Comparison of ENCODE assay signal across 15 cellular contexts in the genomic region with DNA sequence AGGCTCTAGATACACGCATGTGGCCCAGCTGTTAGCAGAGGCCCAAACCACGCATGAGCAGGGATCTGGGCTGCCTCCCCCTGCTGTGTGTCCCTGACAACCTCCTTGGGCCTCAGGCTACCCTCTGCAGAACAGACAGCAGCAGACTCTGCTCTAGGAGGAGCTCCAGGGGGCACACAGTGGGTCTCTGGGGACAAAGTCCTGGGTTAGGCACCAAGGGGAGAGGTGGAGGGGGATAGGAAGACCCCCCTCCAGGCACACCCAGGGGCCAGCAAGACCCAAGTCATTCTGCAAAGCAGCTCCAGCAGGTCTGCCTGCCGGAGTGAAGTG. TPM values are rescaled to one million over a fixed set of nuclear protein-coding genes. Genes with fewer than 3 reads are reported as not detected.
DNase-seq lines count a peak whose midpoint lies in the region; ATAC-seq, FAIRE-seq and TF ChIP-seq lines count a peak whose summit lies in the region.
"Had no signal": no experiment of that assay in that cellular context is flagged by ENCODE, and none has a peak within 500 bp of the region (broad histone marks: within the 10 kb centered on the region; RNA-seq: fewer than 3 reads in every experiment).

No MANE protein-coding gene starts in this region.

- H3K9ac ChIP-seq in K562 (ENCODE audit: insufficient read depth in 1 of 2, low read depth in 2 of 2, low read length in 2 of 2), result 0 out of 4 replicates have a peak overlapping the region, but pooled peaks of 1 of the 2 experiments have one; percentile 4
- H3K9ac ChIP-seq: BLaER1 treated with 17β-estradiol and CSF1 and Interleukin-3, amounts not matched to agents 10 nM and 100 nM had no signal

- no peak for TF ChIP-seq RAD21 in K562 (CRISPR knock-in tag; conservative IDR thresholded peaks at IDR 0.05 in 1 of 2, IDR thresholded peaks at IDR 0.05 in 1 of 2)

- H3K9me3 ChIP-seq in K562 (replicated peaks; ENCODE audit: control insufficient read depth, insufficient read depth, low read depth, low read length), result peaks cover 8% of the 10 kb centered on the region
- peaks cover 6% of the 10 kb centered on the region for H3K9me3 ChIP-seq in osteoblast (ENCODE audit: low read depth, low read length)

- peaks cover 14 to 28% of the 10 kb centered on the region in 2 experiments; a peak in 4 of 5 replicates for H3K27me3 ChIP-seq in K562 (ENCODE audit: control insufficient read depth in 2 of 2, insufficient read depth in 2 of 2, low read length in 2 of 2)
- peaks cover 21% of the 10 kb centered on the region for H3K27me3 ChIP-seq in osteoblast (ENCODE audit: insufficient read depth, low read length)
- H3K27me3 ChIP-seq in GM23338 (ENCODE audit: insufficient read depth), result no peaks in the 10 kb centered on the region
- H3K27me3 ChIP-seq: BLaER1 treated with 17β-estradiol and CSF1 and Interleukin-3, amounts not matched to agents 10 nM and 100 nM had no signal

- no peak overlapping the region for H3K4me3 Mint-ChIP-seq in GM23338
- H3K4me3 Mint-ChIP-seq: CD4-positive, CD25-positive, alpha-beta regulatory T cell had no signal

- no peaks in the 10 kb centered on the region for H3K36me3 Mint-ChIP-seq in GM23338 (ENCODE audit: low read depth)
- H3K36me3 Mint-ChIP-seq: CD4-positive, CD25-positive, alpha-beta regulatory T cell had no signal

- FAIRE-seq in K562 (lab: Jason Lieb, UNC), result no peak
- FAIRE-seq: H54 had no signal

- no peaks in the 10 kb centered on the region for H3F3A ChIP-seq in GM23338 (replicated peaks; ENCODE audit: low read depth)

- no peak overlapping the region for H3K4me2 ChIP-seq in K562 (ENCODE audit: insufficient read depth, low read length)
- no peak overlapping the region for H3K4me2 ChIP-seq in osteoblast (ENCODE audit: insufficient read depth, low read length)
- H3K4me2 ChIP-seq in GM23338, result no peak overlapping the region
- H3K4me2 ChIP-seq: BLaER1 treated with 17β-estradiol and CSF1 and Interleukin-3, amounts not matched to agents 10 nM and 100 nM had no signal

- no peak overlapping the region for H3K27ac Mint-ChIP-seq in GM23338
- H3K27ac Mint-ChIP-seq: CD4-positive, CD25-positive, alpha-beta regulatory T cell had no signal

- peaks cover 24% of the 10 kb centered on the region for H3K4me1 Mint-ChIP-seq in GM23338
- H3K4me1 Mint-ChIP-seq: CD4-positive, CD25-positive, alpha-beta regulatory T cell had no signal

- H3K4me1 ChIP-seq in K562 (replicated peaks in 1 of 2; ENCODE audit: control insufficient read depth in 2 of 2, insufficient read depth in 2 of 2, low read length in 2 of 2) (peaks cover 0 to 7% of the 10 kb centered on the region in 2 experiments; a peak in 2 of 5 replicates), osteoblast (ENCODE audit: insufficient read depth, low read length) (no peaks in the 10 kb centered on the region), GM23338 (ENCODE audit: insufficient read depth) (no peaks in the 10 kb centered on the region; the same call in 1 of the 2 replicates)

- H3K9me2 ChIP-seq in GM23338 (ENCODE audit: insufficient read depth), result no peaks in the 10 kb centered on the region

- intact Hi-C loops in K562 (cut with micrococcal nuclease), result no loop called here

- H2AFZ ChIP-seq in K562 (ENCODE audit: low read depth, low read length), result no peak overlapping the region
- H2AFZ ChIP-seq in osteoblast (ENCODE audit: low read length), result no peak overlapping the region
- no peak overlapping the region for H2AFZ ChIP-seq in GM23338

- H3K79me2 ChIP-seq in K562 (ENCODE audit: control insufficient read depth, insufficient read depth, low read length) (no peaks in the 10 kb centered on the region), osteoblast (ENCODE audit: insufficient read depth, low read length) (no peaks in the 10 kb centered on the region), GM23338 (replicated peaks; ENCODE audit: insufficient read depth) (no peaks in the 10 kb centered on the region)

- DNase-seq in NCI-H345 (lab: John Stamatoyannopoulos, UW) (peak; percentile 35), NCI-H345 treated with DMSO at 0.1 percent for 48 hours (lab: John Stamatoyannopoulos, UW; ENCODE audit: unreplicated experiment) (no peak), NCI-H1417 (lab: John Stamatoyannopoulos, UW) (peak in 2 of 3 experiments; percentile 80 to 83), K562 (ENCODE audit: extremely low read depth in 1 of 4, low spot score in 3 of 4) (no peak), osteoblast (ENCODE audit: insufficient read length, low spot score, missing footprints) (peak; percentile 78), activated T-cell treated with anti-CD3 and anti-CD28 coated beads for 4 hours (no peak), GM23338 (ENCODE audit: low spot score) (no peak)
- DNase-seq: 8988T; Calu3; CD4-positive, CD25-positive, alpha-beta regulatory T cell; DMS 273 treated with DMSO at 0.1 percent for 48 hours had no signal

- in situ Hi-C loops in K562 (cut with MboI), result no loop called here

- 6% methylated on average over 2 of the region's 3 CpGs for WGBS in K562 (ENCODE audit: insufficient coverage, low coverage, missing lambda C conversion rate)

- H3K9me1 ChIP-seq in K562 (ENCODE audit: control insufficient read depth, insufficient read depth, low read length), result no peaks in the 10 kb centered on the region

- CTCF ChIA-PET in K562 (lab: Yijun Ruan, JAX; ENCODE audit: low intra/inter-chr PET ratio), result no interaction called here

- TF ChIP-seq CTCF in K562 (IDR thresholded peaks at IDR 0.05 in 2 of 3, conservative IDR thresholded peaks at IDR 0.05 in 1 of 3; ENCODE audit: insufficient read depth in 2 of 3, low read depth in 1 of 3, low read length in 3 of 3) (no peak), osteoblast (IDR thresholded peaks at IDR 0.05; ENCODE audit: extremely low read depth, low read depth, low read length) (no peak), GM23338 (conservative IDR thresholded peaks at IDR 0.05; ENCODE audit: low read depth in 2 of 2) (no peak)

- H4K20me1 ChIP-seq in K562 (replicated peaks; ENCODE audit: control insufficient read depth, insufficient read depth, low read length) (no peaks in the 10 kb centered on the region), osteoblast (ENCODE audit: insufficient read depth, low read length) (no peaks in the 10 kb centered on the region), GM23338 (replicated peaks; ENCODE audit: insufficient read depth) (no peaks in the 10 kb centered on the region)

- no peak for TF ChIP-seq POLR2A in K562 (conservative IDR thresholded peaks at IDR 0.05)

- no peak for TF ChIP-seq EP300 in K562 (IDR thresholded peaks at IDR 0.05; ENCODE audit: low read length)

- no peak overlapping the region for H3K4me3 ChIP-seq in K562
- no peak overlapping the region for H3K4me3 ChIP-seq in osteoblast (ENCODE audit: insufficient read depth, low read length)
- H3K4me3 ChIP-seq in GM23338, result no peak overlapping the region
- H3K4me3 ChIP-seq: BLaER1 treated with 17β-estradiol and CSF1 and Interleukin-3, amounts not matched to agents 10 nM and 100 nM had no signal

- peak; percentile 39 for ATAC-seq in K562
- ATAC-seq in GM18861 (IDR thresholded peaks at IDR 0.05; ENCODE audit: unreplicated experiment), result no peak
- no peak; the same call in 1 of the 3 replicates for ATAC-seq in GM23338

- H3K9me3 Mint-ChIP-seq in GM23338, result peaks cover 10% of the 10 kb centered on the region

- H3K27ac ChIP-seq in K562 (ENCODE audit: extremely low read depth, low read depth, low read length) (no peak overlapping the region), osteoblast (ENCODE audit: low read depth, low read length) (no peak overlapping the region), GM23338 (ENCODE audit: low read depth) (no peak overlapping the region)
- H3K27ac ChIP-seq: BLaER1 treated with 17β-estradiol and CSF1 and Interleukin-3, amounts not matched to agents 10 nM and 100 nM had no signal

- no TSS peak for BruUV-seq in K562 (replicated peaks; lab: Mats Ljungman, UMichigan)

- H3K36me3 ChIP-seq in K562 (ENCODE audit: control insufficient read depth, insufficient read depth, low read length) (no peaks in the 10 kb centered on the region), osteoblast (ENCODE audit: insufficient read depth, low read length) (no peaks in the 10 kb centered on the region), GM23338 (ENCODE audit: insufficient read depth) (no peaks in the 10 kb centered on the region)
- H3K36me3 ChIP-seq: BLaER1 treated with 17β-estradiol and CSF1 and Interleukin-3, amounts not matched to agents 10 nM and 100 nM had no signal

- POLR2A ChIA-PET in K562 (lab: Yijun Ruan, JAX), result interaction anchor here (1.0 to 1.2 kb wide), 2 partner anchors 12 to 13 kb away, joined by 5 to 6 read pairs; no protein-coding TSS in a partner anchor

- peaks cover 21% of the 10 kb centered on the region for H3K27me3 Mint-ChIP-seq in GM23338 (ENCODE audit: insufficient read depth, low read depth, poor library complexity)

TF ChIP-seq in K562, 482 proteins besides CTCF, POLR2A, EP300 and RAD21 (continues in another document):
- TF ChIP-seq SMARCE1 (IDR thresholded peaks at IDR 0.05) (no peak), SMAD1 (IDR thresholded peaks at IDR 0.05; ENCODE audit: low read depth, low read length, partially characterized antibody) (no peak)

TF ChIP-seq in GM23338, 12 proteins besides CTCF, POLR2A, EP300 and RAD21 (continues in another document):
- no peak for TF ChIP-seq CREB1 (CRISPR knock-in tag; IDR thresholded peaks at IDR 0.05; ENCODE audit: low read depth)

RNA-seq across cellular contexts. Expression of a gene that starts 8.0 kb away (rescaled TPM):
- 1.7 and 1.9 TPM in 2 replicates for total RNA-seq in K562 (2011; cell fraction: chromatin; rRNA removed; ENCODE audit: low replicate concordance)
- total RNA-seq in K562 (2011; cell fraction: nucleolus; rRNA removed), result 0.66 and 0.67 TPM in 2 replicates
- total RNA-seq in K562 (2011; cell fraction: nucleoplasm; rRNA removed), result 1.1 and 1.5 TPM in 2 replicates
- total RNA-seq in K562 (2014; rRNA removed), result 0.08 TPM in 1 of 2 replicates, not detected in the other
- 0.06 and 0.07 TPM in 2 replicates for total RNA-seq in K562 (2014; rRNA removed; fragmentation: Illumina TruSeq; extraction: Trizol)
- total RNA-seq in K562 (2015; rRNA removed; fragmentation: Illumina TruSeq; extraction: Trizol), result 0.07 TPM in 1 of 2 replicates, not detected in the other
- 0.13 and 0.24 TPM in 2 replicates for total RNA-seq in K562 (2021)
- polyA plus RNA-seq in K562 (2011; rRNA removed), result 0.11 and 0.32 TPM in 2 replicates
- polyA plus RNA-seq in K562 (2011; cell fraction: cytosol; rRNA removed), result 0.06 and 0.24 TPM in 2 replicates
- 0.58 and 0.90 TPM in 2 replicates for polyA plus RNA-seq in K562 (2011; cell fraction: nucleus; rRNA removed)
- 0.20 and 0.36 TPM in 2 replicates for polyA plus RNA-seq in K562 (2012)
- polyA plus RNA-seq in K562 (2014; fragmentation: Illumina TruSeq; extraction: Trizol), result 0.10 and 0.21 TPM in 2 replicates
- under 1 TPM; 0.03 to 0.10 TPM for polyA plus RNA-seq in K562 (2014; fragmentation: Nextera tagmentation; extraction: Ambion mirVana)
- polyA plus RNA-seq in K562 (2014; rRNA removed), result 0.03 and 0.19 TPM in 2 replicates
- polyA minus RNA-seq in K562 (2011; rRNA and poly(A)+ RNA removed), result 0.33 TPM in 1 of 2 replicates, not detected in the other
- polyA minus RNA-seq in K562 (2011; cell fraction: cytosol; rRNA and poly(A)+ RNA removed), result not detected in 2 replicates
- polyA minus RNA-seq in K562 (2011; cell fraction: nucleus; rRNA and poly(A)+ RNA removed), result 0.11 and 0.13 TPM in 2 replicates
- under 0.01 and 0.36 TPM in 2 replicates for total RNA-seq in osteoblast
- 0.97 and 3.9 TPM in 2 replicates for total RNA-seq in GM23338 (2014; rRNA removed; shearing (Covaris generic))
- polyA plus RNA-seq in GM23338 (2016; fragmentation: Nextera tagmentation; extraction: Ambion mirVana), result 0.42 and 0.94 TPM in 2 replicates
- total RNA-seq: HT-29 had no signal
- polyA plus RNA-seq: CD4-positive, CD25-positive, alpha-beta regulatory T cell had no signal

Comparison
In these comparisons a context has a peak if more than half of its experiments do, and no peak if none do; other contexts are left out.
1. DNase-seq: peak in NCI-H345 (single experiment), NCI-H1417 (2 of 3) and osteoblast (single experiment); none in NCI-H345 treated with DMSO at 0.1 percent for 48 hours (single experiment), K562 (0 of 4), activated T-cell treated with anti-CD3 and anti-CD28 coated beads for 4 hours (single experiment) and GM23338 (single experiment).